1 cellular context compared by ENCODE assay signal in the genomic region with DNA sequence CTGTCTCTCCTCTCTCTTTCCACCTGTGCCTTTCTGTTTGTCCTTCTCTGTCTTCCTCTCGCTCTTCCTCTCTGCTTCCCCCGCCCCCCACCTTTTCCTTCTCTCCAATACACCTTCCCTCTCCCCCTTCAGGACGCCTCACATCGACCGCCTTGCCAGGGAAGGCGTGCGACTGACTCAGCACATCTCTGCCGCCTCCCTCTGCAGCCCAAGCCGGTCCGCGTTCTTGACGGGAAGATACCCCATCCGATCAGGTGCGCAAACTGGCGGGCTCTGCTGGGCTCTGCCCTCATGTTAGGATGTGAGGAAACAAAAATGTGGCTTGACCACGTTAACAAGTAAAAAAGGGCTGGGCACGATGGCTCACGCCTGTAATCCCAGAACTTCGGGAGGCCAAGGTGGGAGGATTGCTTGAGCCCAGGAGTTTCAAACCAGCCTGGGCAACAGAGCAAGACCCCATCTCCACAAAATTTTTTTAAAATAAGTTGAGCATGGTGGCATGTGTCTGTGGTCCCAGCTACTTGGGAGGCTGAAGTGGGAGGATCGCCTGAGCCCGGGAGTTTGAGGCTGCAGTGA.
TF ChIP-seq lines count a peak whose summit lies in the region.

No MANE protein-coding gene starts in this region.

TF ChIP-seq in GM23338, 12 proteins besides CTCF, POLR2A, EP300 and RAD21 (continued from another document):
- TF ChIP-seq ZNF462 (CRISPR knock-in tag; IDR thresholded peaks at IDR 0.05): no peak
